In the genomic region with DNA sequence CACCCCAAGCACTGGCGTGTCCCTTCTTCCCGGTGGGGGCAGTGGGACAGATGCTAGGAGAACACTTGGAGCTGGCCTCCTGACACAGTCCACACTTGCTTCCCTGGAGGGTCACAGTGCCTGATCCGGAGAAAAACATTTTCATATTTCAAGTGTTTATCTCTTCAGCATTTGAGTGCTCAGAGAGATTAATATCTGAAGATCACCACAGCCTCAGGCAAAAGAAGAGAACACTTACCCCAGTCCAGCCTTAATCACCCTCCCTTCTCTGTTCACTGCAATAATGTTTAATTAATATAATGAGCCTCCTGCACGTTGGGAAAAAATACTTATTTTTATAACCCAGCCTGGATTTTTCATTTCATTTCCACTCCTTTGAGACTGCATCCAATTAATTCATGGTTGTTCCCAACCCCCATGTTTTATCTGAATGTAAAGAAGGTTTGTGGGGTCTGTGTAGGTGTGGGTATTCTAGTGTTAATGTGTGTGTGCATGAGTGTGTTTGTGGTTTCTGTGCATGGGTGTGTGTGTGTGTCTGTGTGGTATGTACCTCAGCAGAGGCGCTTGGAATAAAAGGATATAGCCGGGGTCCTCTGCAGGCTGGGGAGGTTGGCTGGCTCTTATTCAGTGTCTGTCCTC, we compare ENCODE assay signal across 16 cellular contexts.
A peak's percentile ranks its signal among the peaks of the same experiment; 100 is the strongest.
DNase-seq lines count a peak whose midpoint lies in the region; ATAC-seq and TF ChIP-seq lines count a peak whose summit lies in the region.
"Had no signal": no experiment of that assay in that cellular context is flagged by ENCODE, and none has a peak within 500 bp of the region (broad histone marks: within the 10 kb centered on the region; RNA-seq: fewer than 3 reads in every experiment).

No MANE protein-coding gene starts in this region.

- H3K79me2 ChIP-seq in PC-3 (ENCODE audit: low read length) = no peaks in the 10 kb centered on the region

- in situ Hi-C loops in Caki2 (cut with HindIII; ENCODE audit: low pct_unique_long_range_greater_than_20kb, low sequenced_read_pairs) = loop anchor here (5.0 kb wide), 1 partner anchor 52 kb away; no protein-coding TSS in a partner anchor

- H4K20me1 ChIP-seq in PC-3 (ENCODE audit: low read length) = no peaks in the 10 kb centered on the region

- H3K9me3 Mint-ChIP-seq in activated CD8-positive, alpha-beta T cell treated with anti-CD3 and anti-CD28 coated beads, Interleukin-2, amount 10 ng/mL, durations not matched to agents 7 days and 5 days (ENCODE audit: insufficient read depth) = no peaks in the 10 kb centered on the region
- H3K9me3 Mint-ChIP-seq: activated naive CD4-positive, alpha-beta T cell treated with anti-CD3 and anti-CD28 coated beads, Interleukin-2, amount 10 ng/mL, durations not matched to agents 7 days and 5 days; central memory CD8-positive, alpha-beta T cell; natural killer cell treated with Interleukin-12 subunit alpha and Interleukin-12 subunit beta and Interleukin-15 and Interleukin-18, amount 100 ng/mL, for 72 hours; T-cell had no signal

- H3K36me3 ChIP-seq in PC-3 (ENCODE audit: low read depth, low read length) (peaks cover 4% of the 10 kb centered on the region; the same call in 1 of the 2 replicates), esophagus squamous epithelium (peaks cover 0 to 17% (median 0%) of the 10 kb centered on the region in 3 donors), skeletal muscle satellite cell (ENCODE audit: insufficient read depth, low read length) (no peaks in the 10 kb centered on the region)
- H3K36me3 ChIP-seq: HAP-1, MG63 had no signal

- H3K4me1 ChIP-seq in PC-3 (ENCODE audit: insufficient read depth, low read length) (peaks cover 68% of the 10 kb centered on the region), esophagus squamous epithelium (peaks cover under 1 to 91% (median 57%) of the 10 kb centered on the region in 3 donors), skeletal muscle satellite cell (ENCODE audit: control insufficient read depth, insufficient read depth, low read length) (peaks cover 44% of the 10 kb centered on the region)
- H3K4me1 ChIP-seq: HAP-1 had no signal

- H3K27me3 Mint-ChIP-seq in activated CD8-positive, alpha-beta T cell treated with anti-CD3 and anti-CD28 coated beads, Interleukin-2, amount 10 ng/mL, durations not matched to agents 7 days and 5 days (ENCODE audit: low read depth) = peaks cover 22% of the 10 kb centered on the region

- H2AFZ ChIP-seq in PC-3 (ENCODE audit: low read length) = no peak overlapping the region

- no peaks in the 10 kb centered on the region for H3K27me3 ChIP-seq in PC-3 (ENCODE audit: low read length)
- no peaks in the 10 kb centered on the region for H3K27me3 ChIP-seq in esophagus squamous epithelium
- H3K27me3 ChIP-seq in skeletal muscle satellite cell (ENCODE audit: control insufficient read depth, insufficient read depth, low read length) = no peaks in the 10 kb centered on the region
- H3K27me3 ChIP-seq: MG63 had no signal

- POLR2A ChIA-PET in PC-3 (lab: Charles Lee; ENCODE audit: unreplicated experiment) = interaction anchor here (0.7 kb wide), 1 partner anchor 72 kb away, joined by 3 read pairs; a partner anchor contains a TSS
- POLR2A ChIA-PET in activated CD8-positive, alpha-beta T cell treated with anti-CD3 and anti-CD28 coated beads, Interleukin-2, amount 10 ng/mL, durations not matched to agents 7 days and 5 days (lab: Charles Lee) = no interaction called here

- DNase-seq in Caki2 (ENCODE audit: low read depth) = peak; percentile 27
- peak; percentile 26 for DNase-seq in PC-3
- no peak for DNase-seq in esophagus squamous epithelium (lab: John Stamatoyannopoulos, UW)
- DNase-seq in activated CD8-positive, alpha-beta T cell treated with anti-CD3 and anti-CD28 coated beads, Interleukin-2, amount 10 ng/mL, durations not matched to agents 7 days and 5 days = no peak
- DNase-seq in GM19240 (ENCODE audit: insufficient read length, low spot score) = no peak
- DNase-seq in HK-2 (ENCODE audit: unreplicated experiment) = no peak
- no peak for DNase-seq in stimulated activated CD4-positive, alpha-beta T cell treated with anti-CD3 and anti-CD28 coated beads, Interleukin-1b, Interleukin-23, amount 100 ng/mL, for 48 hours
- DNase-seq: activated CD4-positive, CD25-positive, alpha-beta regulatory T cell; activated naive CD4-positive, alpha-beta T cell treated with anti-CD3 and anti-CD28 coated beads, Interleukin-2, amount 10 ng/mL, durations not matched to agents 7 days and 5 days; left colon; T-cell had no signal

- H3K27ac Mint-ChIP-seq in activated CD8-positive, alpha-beta T cell treated with anti-CD3 and anti-CD28 coated beads, Interleukin-2, amount 10 ng/mL, durations not matched to agents 7 days and 5 days = no peak overlapping the region
- H3K27ac Mint-ChIP-seq: activated naive CD4-positive, alpha-beta T cell treated with anti-CD3 and anti-CD28 coated beads, Interleukin-2, amount 10 ng/mL, durations not matched to agents 7 days and 5 days; natural killer cell treated with Interleukin-12 subunit alpha and Interleukin-12 subunit beta and Interleukin-15 and Interleukin-18, amount 100 ng/mL, for 72 hours; T-cell had no signal

- TF ChIP-seq CTCF in PC-3 (conservative IDR thresholded peaks at IDR 0.05; ENCODE audit: low read depth, low read length) = no peak
- TF ChIP-seq CTCF in esophagus squamous epithelium (IDR thresholded peaks at IDR 0.05) = no peak

- 0 out of 2 replicates have a peak, but pooled peaks have one; percentile 5 for ATAC-seq in PC-3
- no peak for ATAC-seq in activated CD8-positive, alpha-beta T cell treated with anti-CD3 and anti-CD28 coated beads, Interleukin-2, amount 10 ng/mL, durations not matched to agents 7 days and 5 days
- ATAC-seq: T-cell had no signal

- no peak overlapping the region for H3K4me3 Mint-ChIP-seq in activated CD8-positive, alpha-beta T cell treated with anti-CD3 and anti-CD28 coated beads, Interleukin-2, amount 10 ng/mL, durations not matched to agents 7 days and 5 days
- H3K4me3 Mint-ChIP-seq: activated naive CD4-positive, alpha-beta T cell treated with anti-CD3 and anti-CD28 coated beads, Interleukin-2, amount 10 ng/mL, durations not matched to agents 7 days and 5 days; central memory CD8-positive, alpha-beta T cell; natural killer cell treated with Interleukin-12 subunit alpha and Interleukin-12 subunit beta and Interleukin-15 and Interleukin-18, amount 100 ng/mL, for 72 hours; T-cell had no signal

- intact Hi-C loops in PC-3 (cut with micrococcal nuclease) (no loop called here), esophagus squamous epithelium (cut with DNase I) (no loop called here)

- no peak for TF ChIP-seq POLR2A in esophagus squamous epithelium (IDR thresholded peaks at IDR 0.05)

- H3K27ac ChIP-seq in PC-3 (ENCODE audit: low read length) (peak overlapping the region; percentile 84), esophagus squamous epithelium (peak overlapping the region; percentile 15 to 85 (median 69))

- H3K4me3 ChIP-seq in PC-3 (ENCODE audit: low read length) = peak overlapping the region; percentile 31; the same call in 1 of the 2 replicates
- H3K4me3 ChIP-seq in esophagus squamous epithelium = no peak overlapping the region
- H3K4me3 ChIP-seq in skeletal muscle satellite cell (ENCODE audit: low read length) = peak overlapping the region; percentile 11
- H3K4me3 ChIP-seq: HAP-1, MG63 had no signal

- H3K9me3 ChIP-seq in PC-3 (ENCODE audit: low read length) (no peaks in the 10 kb centered on the region), esophagus squamous epithelium (no peaks in the 10 kb centered on the region), skeletal muscle satellite cell (replicated peaks; ENCODE audit: low read length) (no peaks in the 10 kb centered on the region)
- H3K9me3 ChIP-seq: HAP-1, MG63 had no signal

- peak overlapping the region; percentile 78 for H3K4me2 ChIP-seq in PC-3 (ENCODE audit: low read length)
- H3K4me2 ChIP-seq in skeletal muscle satellite cell (ENCODE audit: low read length) = peak overlapping the region; percentile 18

- no peaks in the 10 kb centered on the region for H3F3A ChIP-seq in PC-3 (ENCODE audit: low read length, unreplicated experiment)

- H3K36me3 Mint-ChIP-seq in activated CD8-positive, alpha-beta T cell treated with anti-CD3 and anti-CD28 coated beads, Interleukin-2, amount 10 ng/mL, durations not matched to agents 7 days and 5 days (ENCODE audit: low read depth) = no peaks in the 10 kb centered on the region
- H3K36me3 Mint-ChIP-seq: activated naive CD4-positive, alpha-beta T cell treated with anti-CD3 and anti-CD28 coated beads, Interleukin-2, amount 10 ng/mL, durations not matched to agents 7 days and 5 days; natural killer cell treated with Interleukin-12 subunit alpha and Interleukin-12 subunit beta and Interleukin-15 and Interleukin-18, amount 100 ng/mL, for 72 hours; T-cell had no signal

- peak overlapping the region; percentile 10; the same call in 1 of the 2 replicates for H3K9ac ChIP-seq in PC-3 (ENCODE audit: low read length)
- H3K9ac ChIP-seq in skeletal muscle satellite cell (ENCODE audit: low read depth, low read length) = no peak overlapping the region

- 59 to 70% methylated on average over 5 to 6 of the region's 6 CpGs for WGBS in esophagus squamous epithelium, 2 donors

- no peaks in the 10 kb centered on the region for H3K9me2 ChIP-seq in PC-3 (replicated peaks; ENCODE audit: low read length)

- H3K4me1 Mint-ChIP-seq in activated CD8-positive, alpha-beta T cell treated with anti-CD3 and anti-CD28 coated beads, Interleukin-2, amount 10 ng/mL, durations not matched to agents 7 days and 5 days (ENCODE audit: low read depth) = no peaks in the 10 kb centered on the region
- H3K4me1 Mint-ChIP-seq: activated naive CD4-positive, alpha-beta T cell treated with anti-CD3 and anti-CD28 coated beads, Interleukin-2, amount 10 ng/mL, durations not matched to agents 7 days and 5 days; central memory CD8-positive, alpha-beta T cell; T-cell had no signal

- BruUV-seq in PC-3 (replicated peaks; lab: Mats Ljungman, UMichigan) = TSS peak; percentile 89

- CTCF ChIA-PET in PC-3 (lab: Charles Lee) = no interaction called here
- CTCF ChIA-PET in activated CD8-positive, alpha-beta T cell treated with anti-CD3 and anti-CD28 coated beads, Interleukin-2, amount 10 ng/mL, durations not matched to agents 7 days and 5 days (lab: Charles Lee) = no interaction called here

Comparison
In these comparisons a context has a peak if more than half of its experiments do, and no peak if none do; other contexts are left out.
1. DNase-seq: peak in Caki2 (single experiment) and PC-3 (single experiment); none in esophagus squamous epithelium (single experiment), activated CD8-positive, alpha-beta T cell treated with anti-CD3 and anti-CD28 coated beads, Interleukin-2, amount 10 ng/mL, durations not matched to agents 7 days and 5 days (single experiment), GM19240 (single experiment), HK-2 (single experiment) and stimulated activated CD4-positive, alpha-beta T cell treated with anti-CD3 and anti-CD28 coated beads, Interleukin-1b, Interleukin-23, amount 100 ng/mL, for 48 hours (single experiment).
2. H3K4me3 ChIP-seq: peak in PC-3 (single experiment) and skeletal muscle satellite cell (single experiment); none in esophagus squamous epithelium (0 of 4).